ENCODE assay signal across 27 cellular contexts in genomic region chr3:146975476-146975875, GRCh38.
"Had no signal": no experiment of that assay in that cellular context is flagged by ENCODE, and none has a peak within 500 bp of the region (broad histone marks: within the 10 kb centered on the region; RNA-seq: fewer than 3 reads in every experiment).

No MANE protein-coding gene starts in this region.

- DNase-seq: activated B cell treated with CpG ODN at 0.5 μM for 24 hours; activated CD4-positive, alpha-beta T cell treated with anti-CD3 and anti-CD28 coated beads for 1 hour; activated CD4-positive, alpha-beta T cell treated with anti-CD3 and anti-CD28 coated beads, Interleukin-2, amount 10 ng/mL, durations not matched to agents 24 days and 14 days; activated CD4-positive, alpha-beta T cell treated with anti-CD3 and anti-CD28 coated beads, Interleukin-2, amount 50 U/mL, for 48 hours; activated CD8-positive, alpha-beta memory T cell treated with anti-CD3 and anti-CD28 coated beads for 24 hours; activated effector memory CD4-positive, alpha-beta T cell treated with anti-CD3 and anti-CD28 coated beads, Interleukin-2, amount 50 U/mL, for 16 hours; activated naive CD4-positive, alpha-beta T cell treated with Interleukin-2 at 50 U/mL for 16 hours; activated naive CD8-positive, alpha-beta T cell treated with anti-CD3 and anti-CD28 coated beads, Interleukin-2, amount 50 U/mL, for 24 hours; activated T-cell treated with anti-CD3 and anti-CD28 coated beads, Interleukin-2, amount 50 U/mL, for 4 hours; amniotic stem cell; body of pancreas; central memory CD4-positive, alpha-beta T cell; Karpas-422; MM.1S; NCI-H1105 treated with DMSO at 0.1 percent for 48 hours; NCI-H1694 treated with DMSO at 0.1 percent for 48 hours; NCI-H2029 treated with DMSO at 0.1 percent for 48 hours; NCI-H510A treated with DMSO at 0.1 percent for 48 hours; NCI-H748 treated with DMSO at 0.1 percent for 48 hours; SIG-M5; T-cell; T-helper 2 cell; T1000 had no signal

- H3K4me1 ChIP-seq: ascending aorta, body of pancreas had no signal

- H3K27me3 Mint-ChIP-seq: activated B cell treated with CpG ODN at 0.5 μM for 24 hours; activated CD4-positive, alpha-beta T cell treated with anti-CD3 and anti-CD28 coated beads, Interleukin-2, amount 10 ng/mL, durations not matched to agents 24 days and 14 days; activated naive CD8-positive, alpha-beta T cell treated with anti-CD3 and anti-CD28 coated beads, Interleukin-2, amount 50 U/mL, for 24 hours; T-cell had no signal

- H3K9me3 Mint-ChIP-seq: activated CD4-positive, alpha-beta T cell treated with anti-CD3 and anti-CD28 coated beads, Interleukin-2, amount 10 ng/mL, durations not matched to agents 24 days and 14 days had no signal

- H3K27me3 ChIP-seq: ascending aorta, body of pancreas had no signal

- H3K36me3 ChIP-seq: ascending aorta had no signal

- H3K4me1 Mint-ChIP-seq: activated B cell treated with CpG ODN at 0.5 μM for 24 hours; activated CD4-positive, alpha-beta T cell treated with anti-CD3 and anti-CD28 coated beads, Interleukin-2, amount 10 ng/mL, durations not matched to agents 24 days and 14 days; activated naive CD8-positive, alpha-beta T cell treated with anti-CD3 and anti-CD28 coated beads, Interleukin-2, amount 50 U/mL, for 24 hours; T-cell had no signal

- H3K4me3 ChIP-seq: ascending aorta, body of pancreas, K562, SK-N-MC had no signal

- H3K27ac Mint-ChIP-seq: activated B cell treated with CpG ODN at 0.5 μM for 24 hours; activated CD4-positive, alpha-beta T cell treated with anti-CD3 and anti-CD28 coated beads, Interleukin-2, amount 10 ng/mL, durations not matched to agents 24 days and 14 days; activated naive CD4-positive, alpha-beta T cell treated with anti-CD3 and anti-CD28 coated beads, Interleukin-2, amount 50 U/mL, for 72 hours; activated naive CD8-positive, alpha-beta T cell treated with anti-CD3 and anti-CD28 coated beads, Interleukin-2, amount 50 U/mL, for 24 hours; T-cell had no signal

- H3K4me3 Mint-ChIP-seq: activated B cell treated with CpG ODN at 0.5 μM for 24 hours; activated CD4-positive, alpha-beta T cell treated with anti-CD3 and anti-CD28 coated beads, Interleukin-2, amount 10 ng/mL, durations not matched to agents 24 days and 14 days; activated naive CD8-positive, alpha-beta T cell treated with anti-CD3 and anti-CD28 coated beads, Interleukin-2, amount 50 U/mL, for 24 hours; activated T-cell treated with anti-CD3 and anti-CD28 coated beads, Interleukin-2, amount 50 U/mL, for 4 hours; T-cell had no signal

- H3K9me3 ChIP-seq: ascending aorta, body of pancreas had no signal

- H3K36me3 Mint-ChIP-seq: activated naive CD4-positive, alpha-beta T cell treated with anti-CD3 and anti-CD28 coated beads, Interleukin-2, amount 50 U/mL, for 72 hours; T-cell had no signal

- H3K27ac ChIP-seq: ascending aorta, body of pancreas, SK-N-MC had no signal
